In the genomic region with DNA sequence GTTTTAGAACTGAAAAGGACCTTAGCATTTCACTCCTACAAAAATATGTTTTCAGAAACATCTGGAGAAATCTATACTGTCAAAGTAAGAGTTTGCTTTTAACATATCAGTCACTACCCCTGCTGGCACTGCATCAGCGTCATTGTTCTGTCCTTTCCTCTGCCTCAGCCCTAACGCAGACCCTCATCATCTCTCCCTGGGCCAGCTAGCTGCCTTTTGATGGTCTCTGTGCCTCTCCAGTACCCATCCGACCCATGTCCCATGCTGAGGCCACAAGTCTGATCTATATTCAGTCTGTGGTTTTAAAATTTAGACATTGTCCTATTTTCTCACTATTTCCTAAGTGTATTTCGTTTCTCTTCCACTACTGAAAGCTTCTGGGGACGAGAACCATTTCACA, we compare ENCODE assay signal across 15 cellular contexts. TPM values are rescaled to one million over a fixed set of nuclear protein-coding genes. Genes with fewer than 3 reads are reported as not detected.
DNase-seq lines count a peak whose midpoint lies in the region; ATAC-seq and TF ChIP-seq lines count a peak whose summit lies in the region.
"Had no signal": no experiment of that assay in that cellular context is flagged by ENCODE, and none has a peak within 500 bp of the region (broad histone marks: within the 10 kb centered on the region; RNA-seq: fewer than 3 reads in every experiment).

No MANE protein-coding gene starts in this region.

- H3K27ac ChIP-seq in CD4-positive, alpha-beta memory T cell (ENCODE audit: low read depth, low read length): peak overlapping the region; percentile 80
- H3K27ac ChIP-seq in mucosa of rectum (ENCODE audit: low read depth in 2 of 2, low read length in 2 of 2): peak overlapping the region; percentile 33 to 56
- no peak overlapping the region for H3K27ac ChIP-seq in ascending aorta

- H3K9me3 Mint-ChIP-seq in CD4-positive, alpha-beta memory T cell: peaks cover 2 to 18% (median 9%) of the 10 kb centered on the region in 8 donors
- H3K9me3 Mint-ChIP-seq in activated naive CD4-positive, alpha-beta T cell treated with anti-CD3 and anti-CD28 coated beads, Interleukin-2, amount 50 U/mL, for 24 hours: peaks cover 6% of the 10 kb centered on the region

- peak overlapping the region; percentile 89 to 99 (median 98) for H3K27ac Mint-ChIP-seq in CD4-positive, alpha-beta memory T cell
- H3K27ac Mint-ChIP-seq in activated naive CD4-positive, alpha-beta T cell treated with anti-CD3 and anti-CD28 coated beads, Interleukin-2, amount 50 U/mL, for 24 hours: peak overlapping the region; percentile 69

- intact Hi-C loops in CD4-positive, alpha-beta memory T cell (cut with micrococcal nuclease): loop anchor here (1.0 kb wide), 1 partner anchor 9 kb away; no protein-coding TSS in a partner anchor
- intact Hi-C loops in ascending aorta (cut with DNase I): no loop called here

- TF ChIP-seq CTCF in ascending aorta (IDR thresholded peaks at IDR 0.05): no peak

- no peak for ATAC-seq in GM21526 (IDR thresholded peaks at IDR 0.05; ENCODE audit: low FRiP score, unreplicated experiment)
- no peak for ATAC-seq in GM21723 (IDR thresholded peaks at IDR 0.05; ENCODE audit: unreplicated experiment)

- no peak overlapping the region for H3K9ac ChIP-seq in mucosa of rectum (ENCODE audit: low read depth in 1 of 2, low read length in 2 of 2)

- CTCF ChIA-PET in CD4-positive, alpha-beta memory T cell (lab: Charles Lee; ENCODE audit: partially characterized antibody): interaction anchor here (0.9 to 13.0 kb wide), 8 partner anchors 9 to 134 kb away, joined by 3 to 276 read pairs (median 8); a partner anchor contains a TSS

- H3K36me3 ChIP-seq in CD4-positive, alpha-beta memory T cell (ENCODE audit: insufficient read depth, low read length): no peaks in the 10 kb centered on the region
- no peaks in the 10 kb centered on the region for H3K36me3 ChIP-seq in mucosa of rectum (ENCODE audit: control insufficient read depth in 2 of 2, insufficient read depth in 2 of 2, low read length in 2 of 2)
- H3K36me3 ChIP-seq in ascending aorta: no peaks in the 10 kb centered on the region

- no peaks in the 10 kb centered on the region for H3K27me3 Mint-ChIP-seq in CD4-positive, alpha-beta memory T cell
- no peaks in the 10 kb centered on the region for H3K27me3 Mint-ChIP-seq in activated naive CD4-positive, alpha-beta T cell treated with anti-CD3 and anti-CD28 coated beads, Interleukin-2, amount 50 U/mL, for 24 hours

- H3K4me3 ChIP-seq in CD4-positive, alpha-beta memory T cell (ENCODE audit: low read length in 2 of 2): peak overlapping the region in 1 of 2 donors; percentile 28
- H3K4me3 ChIP-seq in mucosa of rectum (ENCODE audit: low read length in 2 of 2) (no peak overlapping the region), ascending aorta (no peak overlapping the region)

- no peaks in the 10 kb centered on the region for H3K27me3 ChIP-seq in CD4-positive, alpha-beta memory T cell (ENCODE audit: insufficient read depth, low read length)
- no peaks in the 10 kb centered on the region for H3K27me3 ChIP-seq in mucosa of rectum (ENCODE audit: control insufficient read depth in 2 of 2, insufficient read depth in 2 of 2, low read length in 2 of 2)
- H3K27me3 ChIP-seq in ascending aorta: no peaks in the 10 kb centered on the region

- peaks cover 70 to 97% (median 79%) of the 10 kb centered on the region in 4 donors for H3K4me1 Mint-ChIP-seq in CD4-positive, alpha-beta memory T cell
- H3K4me1 Mint-ChIP-seq in activated naive CD4-positive, alpha-beta T cell treated with anti-CD3 and anti-CD28 coated beads, Interleukin-2, amount 50 U/mL, for 24 hours: peaks cover 80% of the 10 kb centered on the region

- DNase-seq in CD4-positive, alpha-beta memory T cell: no peak
- DNase-seq in NCI-H345 treated with DMSO at 0.1 percent for 48 hours (lab: John Stamatoyannopoulos, UW; ENCODE audit: unreplicated experiment) (peak; percentile 34), NCI-H2196 (lab: John Stamatoyannopoulos, UW; ENCODE audit: unreplicated experiment) (no peak), ascending aorta (ENCODE audit: low spot score in 2 of 2) (no peak)
- DNase-seq: AML-193, midbrain, NCI-H1417 treated with DMSO at 0.1 percent for 48 hours, NCI-H524, RPMI8226 had no signal

- H3K4me1 ChIP-seq in CD4-positive, alpha-beta memory T cell (ENCODE audit: insufficient read depth, low read length): peaks cover 90% of the 10 kb centered on the region
- H3K4me1 ChIP-seq in mucosa of rectum (ENCODE audit: control insufficient read depth in 2 of 2, insufficient read depth in 2 of 2, low read length in 2 of 2): no peaks in the 10 kb centered on the region
- no peaks in the 10 kb centered on the region for H3K4me1 ChIP-seq in ascending aorta

- no peaks in the 10 kb centered on the region for H3K9me3 ChIP-seq in CD4-positive, alpha-beta memory T cell (ENCODE audit: control insufficient read depth in 1 of 2, low read length in 2 of 2)
- H3K9me3 ChIP-seq in mucosa of rectum (ENCODE audit: control insufficient read depth in 2 of 2, low read length in 2 of 2): no peaks in the 10 kb centered on the region
- no peaks in the 10 kb centered on the region for H3K9me3 ChIP-seq in ascending aorta

- peak overlapping the region; percentile 63 to 87 (median 82) for H3K4me3 Mint-ChIP-seq in CD4-positive, alpha-beta memory T cell
- no peak overlapping the region for H3K4me3 Mint-ChIP-seq in activated naive CD4-positive, alpha-beta T cell treated with anti-CD3 and anti-CD28 coated beads, Interleukin-2, amount 50 U/mL, for 24 hours

- H3K36me3 Mint-ChIP-seq in CD4-positive, alpha-beta memory T cell: peaks cover 15 to 25% of the 10 kb centered on the region in 2 donors
- peaks cover 7% of the 10 kb centered on the region for H3K36me3 Mint-ChIP-seq in activated naive CD4-positive, alpha-beta T cell treated with anti-CD3 and anti-CD28 coated beads, Interleukin-2, amount 50 U/mL, for 24 hours

- POLR2A ChIA-PET in CD4-positive, alpha-beta memory T cell (lab: Charles Lee; ENCODE audit: partially characterized antibody): interaction anchor here (0.7 to 21.5 kb wide), 10 partner anchors 9 to 799 kb away, joined by 3 to 1208 read pairs (median 12); a partner anchor contains a TSS

RNA-seq across cellular contexts. Expression of a gene that starts 53.2 kb away (rescaled TPM):
- 100 to 1,000 TPM; 305 to 316 TPM for total RNA-seq in CD4-positive, alpha-beta memory T cell
- polyA plus RNA-seq in CD4-positive, alpha-beta memory T cell: 100 to 1,000 TPM; 409 to 471 TPM
- not detected for total RNA-seq in ascending aorta
- total RNA-seq: Daoy had no signal
- polyA plus RNA-seq: keratinocyte had no signal

Comparison
In these comparisons a context has a peak if more than half of its experiments do, and no peak if none do; other contexts are left out.
1. H3K27ac ChIP-seq: peak in CD4-positive, alpha-beta memory T cell (single experiment) and mucosa of rectum (2 of 2); none in ascending aorta (0 of 2).
2. RNA of a gene that starts 53.2 kb away (total RNA-seq): 305 to 316 TPM in CD4-positive, alpha-beta memory T cell; not detected in ascending aorta (single experiment); every median in the first group is over 100 times any median in the second.